In the genomic region with DNA sequence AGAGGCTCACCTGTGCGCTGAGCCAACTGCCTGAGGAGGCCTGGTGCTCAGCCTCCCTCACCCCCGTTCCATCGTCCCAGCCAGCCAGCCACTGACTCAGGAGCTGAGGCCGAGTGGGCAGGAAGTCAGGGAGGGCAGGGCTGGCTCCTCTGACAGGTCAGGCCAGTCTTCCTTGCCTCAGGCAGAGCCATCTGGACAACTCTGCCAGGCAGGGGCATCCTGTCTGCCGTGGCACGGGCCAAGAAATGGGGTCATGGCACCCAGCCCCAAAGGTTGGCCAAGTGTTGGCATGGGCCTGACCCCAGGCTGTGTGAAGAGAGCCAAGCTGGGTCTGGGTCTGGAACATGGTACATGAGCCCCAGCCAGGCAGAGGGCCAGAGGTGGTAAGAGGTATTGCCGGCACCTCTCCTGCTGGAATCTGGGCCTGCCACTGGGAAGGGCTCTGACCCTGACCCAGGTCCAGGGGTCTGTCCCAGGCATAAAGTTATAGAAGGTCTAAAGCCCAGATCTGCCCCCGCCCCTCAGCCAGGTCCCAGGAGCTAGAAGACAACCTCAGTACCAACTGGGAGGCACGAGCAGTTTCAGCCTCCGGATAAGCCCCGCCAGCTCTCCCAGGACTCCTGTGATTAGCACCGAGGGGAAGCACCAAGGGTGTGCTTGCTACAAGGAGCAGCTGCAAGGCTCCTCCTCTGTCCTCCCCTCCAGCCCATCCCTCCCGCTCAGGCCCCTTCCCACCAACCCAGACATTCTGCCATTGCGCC, we compare ENCODE assay signal across 12 cellular contexts. TPM values are rescaled to one million over a fixed set of nuclear protein-coding genes. Genes with fewer than 3 reads are reported as not detected.
DNase-seq lines count a peak whose midpoint lies in the region; ATAC-seq and TF ChIP-seq lines count a peak whose summit lies in the region.
"Had no signal": no experiment of that assay in that cellular context is flagged by ENCODE, and none has a peak within 500 bp of the region (broad histone marks: within the 10 kb centered on the region; RNA-seq: fewer than 3 reads in every experiment).

No MANE protein-coding gene starts in this region.

- H3K4me1 Mint-ChIP-seq in Calu3 (ENCODE audit: low read depth, unreplicated experiment): peaks cover 38% of the 10 kb centered on the region
- peaks cover 7% of the 10 kb centered on the region for H3K4me1 Mint-ChIP-seq in activated CD4-positive, alpha-beta T cell treated with anti-CD3 and anti-CD28 coated beads, Interleukin-2, amount 10 ng/mL, durations not matched to agents 7 days and 5 days
- H3K4me1 Mint-ChIP-seq in CD8-positive, alpha-beta T cell (ENCODE audit: low read depth): peaks cover 12% of the 10 kb centered on the region

- H3K9me3 Mint-ChIP-seq in Calu3 (ENCODE audit: low read depth, unreplicated experiment): no peaks in the 10 kb centered on the region
- H3K9me3 Mint-ChIP-seq in activated CD4-positive, alpha-beta T cell treated with anti-CD3 and anti-CD28 coated beads, Interleukin-2, amount 10 ng/mL, durations not matched to agents 7 days and 5 days: no peaks in the 10 kb centered on the region
- H3K9me3 Mint-ChIP-seq in CD8-positive, alpha-beta T cell: no peaks in the 10 kb centered on the region
- H3K9me3 Mint-ChIP-seq: IgD-negative memory B cell had no signal

- peaks cover 11 to 16% of the 10 kb centered on the region in 2 donors for H3K4me1 ChIP-seq in duodenal mucosa (ENCODE audit: control insufficient read depth in 1 of 2, insufficient read depth in 2 of 2, low read length in 2 of 2)
- peaks cover 19% of the 10 kb centered on the region for H3K4me1 ChIP-seq in CD8-positive, alpha-beta T cell (ENCODE audit: insufficient read depth, low read length)

- H3K36me3 Mint-ChIP-seq in Calu3 (ENCODE audit: insufficient read depth, unreplicated experiment): peaks cover 34% of the 10 kb centered on the region
- peaks cover 8% of the 10 kb centered on the region for H3K36me3 Mint-ChIP-seq in activated CD4-positive, alpha-beta T cell treated with anti-CD3 and anti-CD28 coated beads, Interleukin-2, amount 10 ng/mL, durations not matched to agents 7 days and 5 days (ENCODE audit: low read depth)
- peaks cover 27% of the 10 kb centered on the region for H3K36me3 Mint-ChIP-seq in CD8-positive, alpha-beta T cell

- no peaks in the 10 kb centered on the region for H3K9me3 ChIP-seq in duodenal mucosa (ENCODE audit: control insufficient read depth in 1 of 2, low read length in 2 of 2)
- H3K9me3 ChIP-seq in CD8-positive, alpha-beta T cell (ENCODE audit: low read length): no peaks in the 10 kb centered on the region
- H3K9me3 ChIP-seq: left ventricle myocardium inferior had no signal

- H3K4me3 Mint-ChIP-seq in Calu3 (ENCODE audit: low read depth, unreplicated experiment): no peak overlapping the region
- no peak overlapping the region for H3K4me3 Mint-ChIP-seq in activated CD4-positive, alpha-beta T cell treated with anti-CD3 and anti-CD28 coated beads, Interleukin-2, amount 10 ng/mL, durations not matched to agents 7 days and 5 days
- no peak overlapping the region for H3K4me3 Mint-ChIP-seq in CD8-positive, alpha-beta T cell

- no peak for ATAC-seq in CD8-positive, alpha-beta T cell
- no peak for ATAC-seq in HG03097 (IDR thresholded peaks at IDR 0.05; ENCODE audit: low FRiP score, unreplicated experiment)

- no peak overlapping the region for H3K9ac ChIP-seq in duodenal mucosa (ENCODE audit: low read depth in 1 of 2, low read length in 2 of 2)

- peak; percentile 80 for DNase-seq in Calu3
- DNase-seq in NCI-H2196 treated with DMSO at 0.1 percent for 48 hours (lab: John Stamatoyannopoulos, UW; ENCODE audit: unreplicated experiment): peak; percentile 42
- DNase-seq in activated CD4-positive, alpha-beta T cell treated with anti-CD3 and anti-CD28 coated beads, Interleukin-2, amount 10 ng/mL, durations not matched to agents 7 days and 5 days: no peak
- DNase-seq in CD8-positive, alpha-beta T cell: no peak
- no peak for DNase-seq in DMS79 (lab: John Stamatoyannopoulos, UW)
- DNase-seq: COR-L47, left ventricle myocardium inferior had no signal

- H3K4me3 ChIP-seq in duodenal mucosa (ENCODE audit: low read depth in 1 of 2, low read length in 2 of 2) (no peak overlapping the region), skin epidermis (no peak overlapping the region)
- H3K4me3 ChIP-seq in CD8-positive, alpha-beta T cell (ENCODE audit: low read depth, low read length): no peak overlapping the region
- H3K4me3 ChIP-seq: left ventricle myocardium inferior had no signal

- POLR2A ChIA-PET in activated CD4-positive, alpha-beta T cell treated with anti-CD3 and anti-CD28 coated beads, Interleukin-2, amount 10 ng/mL, durations not matched to agents 7 days and 5 days (lab: Charles Lee): no interaction called here
- POLR2A ChIA-PET in CD8-positive, alpha-beta T cell (lab: Charles Lee): interaction anchor here (0.9 kb wide), 1 partner anchor 19 kb away, joined by 3 read pairs; no protein-coding TSS in a partner anchor

- TF ChIP-seq CTCF in Calu3 (IDR thresholded peaks at IDR 0.05; ENCODE audit: unreplicated experiment): no peak
- no peak for TF ChIP-seq CTCF in CD8-positive, alpha-beta T cell (IDR thresholded peaks at IDR 0.05)

- peak overlapping the region; percentile 47 for H3K27ac Mint-ChIP-seq in Calu3 (ENCODE audit: unreplicated experiment)
- no peak overlapping the region for H3K27ac Mint-ChIP-seq in activated CD4-positive, alpha-beta T cell treated with anti-CD3 and anti-CD28 coated beads, Interleukin-2, amount 10 ng/mL, durations not matched to agents 7 days and 5 days
- H3K27ac Mint-ChIP-seq in CD8-positive, alpha-beta T cell: no peak overlapping the region
- H3K27ac Mint-ChIP-seq: progenitor cell of endocrine pancreas had no signal

- H3K27ac ChIP-seq in duodenal mucosa (ENCODE audit: low read depth, low read length): peak overlapping the region; percentile 10
- H3K27ac ChIP-seq in skin epidermis: peak overlapping the region in 11 of 21 experiments; percentile 4 to 88 (median 76)
- no peak overlapping the region for H3K27ac ChIP-seq in CD8-positive, alpha-beta T cell (ENCODE audit: low read depth, low read length)

- intact Hi-C loops in Calu3 (cut with micrococcal nuclease; ENCODE audit: unreplicated experiment): no loop called here
- intact Hi-C loops in CD8-positive, alpha-beta T cell (cut with DNase I, micrococcal nuclease): no loop called here

- no peaks in the 10 kb centered on the region for H3K27me3 Mint-ChIP-seq in Calu3 (ENCODE audit: unreplicated experiment)
- no peaks in the 10 kb centered on the region for H3K27me3 Mint-ChIP-seq in activated CD4-positive, alpha-beta T cell treated with anti-CD3 and anti-CD28 coated beads, Interleukin-2, amount 10 ng/mL, durations not matched to agents 7 days and 5 days
- H3K27me3 Mint-ChIP-seq in CD8-positive, alpha-beta T cell (ENCODE audit: low read depth): no peaks in the 10 kb centered on the region
- H3K27me3 Mint-ChIP-seq: IgD-negative memory B cell, progenitor cell of endocrine pancreas had no signal

- no TSS peak for BruUV-seq in Calu3 (replicated peaks; lab: Mats Ljungman, UMichigan)

- peaks cover 0 to 21% of the 10 kb centered on the region in 2 donors for H3K36me3 ChIP-seq in duodenal mucosa (ENCODE audit: control insufficient read depth in 1 of 2, insufficient read depth in 2 of 2, low read length in 2 of 2)
- peaks cover 24% of the 10 kb centered on the region for H3K36me3 ChIP-seq in CD8-positive, alpha-beta T cell (ENCODE audit: insufficient read depth, low read length)

- H3K27me3 ChIP-seq in duodenal mucosa (ENCODE audit: control insufficient read depth in 1 of 2, insufficient read depth in 2 of 2, low read length in 2 of 2): no peaks in the 10 kb centered on the region
- H3K27me3 ChIP-seq in CD8-positive, alpha-beta T cell (ENCODE audit: insufficient read depth, low read length): no peaks in the 10 kb centered on the region

- CTCF ChIA-PET in Calu3 (lab: Charles Lee): interaction anchor here (0.5 to 2.4 kb wide), 10 partner anchors 9 to 1295 kb away, joined by 3 to 14 read pairs (median 3); no protein-coding TSS in a partner anchor
- CTCF ChIA-PET in activated CD4-positive, alpha-beta T cell treated with anti-CD3 and anti-CD28 coated beads, Interleukin-2, amount 10 ng/mL, durations not matched to agents 7 days and 5 days (lab: Charles Lee): interaction anchor here (0.6 to 1.0 kb wide), 4 partner anchors 9 to 180 kb away, joined by 3 read pairs; a partner anchor contains a TSS
- CTCF ChIA-PET in CD8-positive, alpha-beta T cell (lab: Charles Lee): interaction anchor here (1.1 to 3.8 kb wide), 4 partner anchors 10 to 217 kb away, joined by 3 to 15 read pairs (median 8); no protein-coding TSS in a partner anchor

RNA-seq across cellular contexts. Expression of a gene that starts 2.5 kb away (rescaled TPM):
- total RNA-seq in Calu3 (2022): 18.1 and 22.4 TPM in 2 replicates
- total RNA-seq in activated CD4-positive, alpha-beta T cell treated with anti-CD3 and anti-CD28 coated beads, Interleukin-2, amount 10 ng/mL, durations not matched to agents 7 days and 5 days: not detected
- total RNA-seq in CD8-positive, alpha-beta T cell: under 1 TPM; 0.57 to 0.83 TPM

RNA-seq across cellular contexts. Expression of a gene that starts 18.1 kb away (rescaled TPM):
- 72.7 and 85.3 TPM in 2 replicates for total RNA-seq in Calu3 (2022)
- 10 to 100 TPM; 35.1 to 39.3 TPM for total RNA-seq in activated CD4-positive, alpha-beta T cell treated with anti-CD3 and anti-CD28 coated beads, Interleukin-2, amount 10 ng/mL, durations not matched to agents 7 days and 5 days
- total RNA-seq in CD8-positive, alpha-beta T cell: 10 to 100 TPM; 30.9 to 31.4 TPM

RNA-seq across cellular contexts. Expression of a gene that starts 47.2 kb away (rescaled TPM):
- total RNA-seq in Calu3 (2022): 49.7 and 51.0 TPM in 2 replicates
- total RNA-seq in activated CD4-positive, alpha-beta T cell treated with anti-CD3 and anti-CD28 coated beads, Interleukin-2, amount 10 ng/mL, durations not matched to agents 7 days and 5 days: 100 to 1,000 TPM; 196 to 211 TPM
- total RNA-seq in CD8-positive, alpha-beta T cell: 100 to 1,000 TPM; 950 to 991 TPM

RNA-seq across cellular contexts. Expression of a gene that starts 53.3 kb away (rescaled TPM):
- 22.1 and 24.5 TPM in 2 replicates for total RNA-seq in Calu3 (2022)
- total RNA-seq in activated CD4-positive, alpha-beta T cell treated with anti-CD3 and anti-CD28 coated beads, Interleukin-2, amount 10 ng/mL, durations not matched to agents 7 days and 5 days: under 1 TPM; 0.12 to 0.17 TPM
- total RNA-seq in CD8-positive, alpha-beta T cell: not detected

RNA-seq across cellular contexts. Expression of a gene that starts 56.5 kb away (rescaled TPM):
- total RNA-seq in Calu3 (2022): 93.1 and 99.2 TPM in 2 replicates
- 10 to 100 TPM; 51.6 to 55.0 TPM for total RNA-seq in activated CD4-positive, alpha-beta T cell treated with anti-CD3 and anti-CD28 coated beads, Interleukin-2, amount 10 ng/mL, durations not matched to agents 7 days and 5 days
- 10 to 100 TPM; 13.8 to 17.4 TPM for total RNA-seq in CD8-positive, alpha-beta T cell

Comparison
In these comparisons a context has a peak if more than half of its experiments do, and no peak if none do; other contexts are left out.
1. DNase-seq: peak in Calu3 (single experiment) and NCI-H2196 treated with DMSO at 0.1 percent for 48 hours (single experiment); none in activated CD4-positive, alpha-beta T cell treated with anti-CD3 and anti-CD28 coated beads, Interleukin-2, amount 10 ng/mL, durations not matched to agents 7 days and 5 days (single experiment), CD8-positive, alpha-beta T cell (0 of 7) and DMS79 (single experiment).
2. RNA of a gene that starts 2.5 kb away (total RNA-seq): 18.1 to 22.4 TPM in Calu3; 0.57 to 0.83 TPM in CD8-positive, alpha-beta T cell and not detected in activated CD4-positive, alpha-beta T cell treated with anti-CD3 and anti-CD28 coated beads, Interleukin-2, amount 10 ng/mL, durations not matched to agents 7 days and 5 days; every median in the first group is over 10 times any median in the second.
3. RNA of a gene that starts 47.2 kb away (total RNA-seq): 950 to 991 TPM in CD8-positive, alpha-beta T cell; 196 to 211 TPM in activated CD4-positive, alpha-beta T cell treated with anti-CD3 and anti-CD28 coated beads, Interleukin-2, amount 10 ng/mL, durations not matched to agents 7 days and 5 days and 49.7 to 51.0 TPM in Calu3; every median in the first group is over 4 times any median in the second.